Comparison of ENCODE assay signal across 15 cellular contexts in the genomic region with DNA sequence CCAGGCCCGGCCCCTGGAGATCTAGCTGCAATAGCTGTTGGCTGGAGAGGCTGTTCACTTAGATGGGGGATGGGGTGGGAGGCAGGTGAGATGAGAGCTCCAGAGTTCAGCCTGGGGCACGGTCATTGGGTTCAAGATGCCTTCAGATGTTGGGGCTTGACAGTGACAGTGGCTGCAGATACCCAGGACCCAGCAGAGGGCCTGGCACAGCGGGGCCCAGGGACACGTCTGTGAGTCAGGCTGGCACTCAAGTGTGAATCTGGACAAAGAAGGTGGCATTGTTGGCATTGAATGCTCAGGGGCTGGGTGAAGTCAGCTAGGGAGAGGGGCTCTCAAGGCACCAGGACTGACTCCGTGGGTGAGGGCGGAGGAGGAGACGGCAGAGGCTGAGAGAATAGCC.
DNase-seq lines count a peak whose midpoint lies in the region; ATAC-seq and TF ChIP-seq lines count a peak whose summit lies in the region.
"Had no signal": no experiment of that assay in that cellular context is flagged by ENCODE, and none has a peak within 500 bp of the region (broad histone marks: within the 10 kb centered on the region; RNA-seq: fewer than 3 reads in every experiment).

No MANE protein-coding gene starts in this region.

- peaks cover 44% of the 10 kb centered on the region for H3K36me3 ChIP-seq in CD4-positive, CD25-positive, alpha-beta regulatory T cell (ENCODE audit: control insufficient read depth, insufficient read depth, low read length)
- H3K36me3 ChIP-seq in GM23338 (ENCODE audit: insufficient read depth), result no peaks in the 10 kb centered on the region; the same call in 1 of the 2 replicates

- no peak for DNase-seq in CD4-positive, CD25-positive, alpha-beta regulatory T cell
- DNase-seq in GM23338 (ENCODE audit: low spot score) (no peak), amniotic stem cell (lab: John Stamatoyannopoulos, UW) (no peak), ureter (ENCODE audit: low spot score) (no peak), activated gamma-delta T cell (lab: John Stamatoyannopoulos, UW) (no peak)
- no peak for DNase-seq in activated naive CD8-positive, alpha-beta T cell treated with anti-CD3 and anti-CD28 coated beads, Interleukin-2, amount 50 U/mL, for 24 hours
- DNase-seq in natural killer cell treated with Interleukin-12 subunit alpha and Interleukin-12 subunit beta and Interleukin-15 and Interleukin-18, amount 100 ng/mL, for 72 hours (ENCODE audit: low spot score), result no peak
- DNase-seq: activated CD4-positive, alpha-beta T cell treated with anti-CD3 and anti-CD28 coated beads for 48 hours; midbrain; NCI-H2171; stimulated activated CD4-positive, alpha-beta T cell treated with anti-CD3 and anti-CD28 coated beads, Interleukin-2, amount 100 ng/mL, for 24 hours; stimulated activated naive CD4-positive, alpha-beta T cell; SW 1271 had no signal

- peaks cover 76% of the 10 kb centered on the region for H3K79me2 ChIP-seq in GM23338 (replicated peaks; ENCODE audit: insufficient read depth)

- peaks cover 0 to 5% (median 0%) of the 10 kb centered on the region in 7 donors for H3K9me3 Mint-ChIP-seq in CD4-positive, CD25-positive, alpha-beta regulatory T cell
- H3K9me3 Mint-ChIP-seq in GM23338, result no peaks in the 10 kb centered on the region; the same call in 2 of the 3 replicates
- H3K9me3 Mint-ChIP-seq in activated naive CD8-positive, alpha-beta T cell treated with anti-CD3 and anti-CD28 coated beads, Interleukin-2, amount 50 U/mL, for 24 hours, result peaks cover 9% of the 10 kb centered on the region
- peaks cover 10% of the 10 kb centered on the region for H3K9me3 Mint-ChIP-seq in natural killer cell treated with Interleukin-12 subunit alpha and Interleukin-12 subunit beta and Interleukin-15 and Interleukin-18, amount 100 ng/mL, for 72 hours

- peaks cover 62% of the 10 kb centered on the region for H3K36me3 Mint-ChIP-seq in CD4-positive, CD25-positive, alpha-beta regulatory T cell
- peaks cover 45% of the 10 kb centered on the region for H3K36me3 Mint-ChIP-seq in GM23338 (ENCODE audit: low read depth)
- peaks cover 46% of the 10 kb centered on the region for H3K36me3 Mint-ChIP-seq in activated naive CD8-positive, alpha-beta T cell treated with anti-CD3 and anti-CD28 coated beads, Interleukin-2, amount 50 U/mL, for 24 hours (ENCODE audit: low read depth)
- H3K36me3 Mint-ChIP-seq in natural killer cell treated with Interleukin-12 subunit alpha and Interleukin-12 subunit beta and Interleukin-15 and Interleukin-18, amount 100 ng/mL, for 72 hours, result peaks cover 16% of the 10 kb centered on the region

- H3K27me3 Mint-ChIP-seq in CD4-positive, CD25-positive, alpha-beta regulatory T cell, result no peaks in the 10 kb centered on the region
- H3K27me3 Mint-ChIP-seq in GM23338 (ENCODE audit: insufficient read depth, low read depth, poor library complexity), result peaks cover 34% of the 10 kb centered on the region
- no peaks in the 10 kb centered on the region for H3K27me3 Mint-ChIP-seq in activated naive CD8-positive, alpha-beta T cell treated with anti-CD3 and anti-CD28 coated beads, Interleukin-2, amount 50 U/mL, for 24 hours
- no peaks in the 10 kb centered on the region for H3K27me3 Mint-ChIP-seq in natural killer cell treated with Interleukin-12 subunit alpha and Interleukin-12 subunit beta and Interleukin-15 and Interleukin-18, amount 100 ng/mL, for 72 hours

- H4K20me1 ChIP-seq in GM23338 (replicated peaks; ENCODE audit: insufficient read depth), result no peaks in the 10 kb centered on the region; the same call in 1 of the 2 replicates

- H3F3A ChIP-seq in GM23338 (replicated peaks; ENCODE audit: low read depth), result peaks cover 38% of the 10 kb centered on the region

- no peak overlapping the region for H3K4me3 ChIP-seq in CD4-positive, CD25-positive, alpha-beta regulatory T cell (ENCODE audit: low read depth, low read length)
- H3K4me3 ChIP-seq in GM23338, result no peak overlapping the region
- H3K4me3 ChIP-seq: coronary artery had no signal

- H2AFZ ChIP-seq in GM23338, result no peak overlapping the region

- peaks cover 9% of the 10 kb centered on the region for H3K9me2 ChIP-seq in GM23338 (ENCODE audit: insufficient read depth)

- H3K27me3 ChIP-seq in CD4-positive, CD25-positive, alpha-beta regulatory T cell (ENCODE audit: control insufficient read depth, insufficient read depth, low read length), result no peaks in the 10 kb centered on the region
- no peaks in the 10 kb centered on the region for H3K27me3 ChIP-seq in GM23338 (ENCODE audit: insufficient read depth)

- H3K27ac ChIP-seq in CD4-positive, CD25-positive, alpha-beta regulatory T cell (ENCODE audit: insufficient read depth, low read length, poor library complexity, severe bottlenecking), result peak overlapping the region; percentile 47
- no peak overlapping the region for H3K27ac ChIP-seq in GM23338 (ENCODE audit: low read depth)
- H3K27ac ChIP-seq: coronary artery had no signal

- peaks cover 25 to 98% (median 62%) of the 10 kb centered on the region in 4 donors for H3K4me1 Mint-ChIP-seq in CD4-positive, CD25-positive, alpha-beta regulatory T cell
- H3K4me1 Mint-ChIP-seq in GM23338, result peaks cover 87% of the 10 kb centered on the region
- H3K4me1 Mint-ChIP-seq in activated naive CD8-positive, alpha-beta T cell treated with anti-CD3 and anti-CD28 coated beads, Interleukin-2, amount 50 U/mL, for 24 hours, result peaks cover 90% of the 10 kb centered on the region
- peaks cover 78 to 80% of the 10 kb centered on the region in 2 donors for H3K4me1 Mint-ChIP-seq in natural killer cell treated with Interleukin-12 subunit alpha and Interleukin-12 subunit beta and Interleukin-15 and Interleukin-18, amount 100 ng/mL, for 72 hours (ENCODE audit: low read depth in 2 of 2)

- H3K27ac Mint-ChIP-seq in CD4-positive, CD25-positive, alpha-beta regulatory T cell, result peak overlapping the region; percentile 91 to 97 (median 96)
- peak overlapping the region; percentile 76; the same call in 1 of the 2 replicates for H3K27ac Mint-ChIP-seq in GM23338
- H3K27ac Mint-ChIP-seq in activated naive CD8-positive, alpha-beta T cell treated with anti-CD3 and anti-CD28 coated beads, Interleukin-2, amount 50 U/mL, for 24 hours, result peak overlapping the region; percentile 24
- peak overlapping the region; percentile 14 to 78 for H3K27ac Mint-ChIP-seq in natural killer cell treated with Interleukin-12 subunit alpha and Interleukin-12 subunit beta and Interleukin-15 and Interleukin-18, amount 100 ng/mL, for 72 hours

- TF ChIP-seq CTCF in GM23338 (conservative IDR thresholded peaks at IDR 0.05; ENCODE audit: low read depth in 2 of 2), result no peak

- peak overlapping the region; percentile 54 to 82 (median 66) for H3K4me3 Mint-ChIP-seq in CD4-positive, CD25-positive, alpha-beta regulatory T cell
- no peak overlapping the region; the same call in 1 of the 3 replicates for H3K4me3 Mint-ChIP-seq in GM23338
- H3K4me3 Mint-ChIP-seq in activated naive CD8-positive, alpha-beta T cell treated with anti-CD3 and anti-CD28 coated beads, Interleukin-2, amount 50 U/mL, for 24 hours, result no peak overlapping the region
- no peak overlapping the region for H3K4me3 Mint-ChIP-seq in natural killer cell treated with Interleukin-12 subunit alpha and Interleukin-12 subunit beta and Interleukin-15 and Interleukin-18, amount 100 ng/mL, for 72 hours

- H3K4me1 ChIP-seq in CD4-positive, CD25-positive, alpha-beta regulatory T cell (ENCODE audit: control insufficient read depth, insufficient read depth, low read length, poor library complexity, severe bottlenecking), result peaks cover 98% of the 10 kb centered on the region
- peaks cover 71% of the 10 kb centered on the region for H3K4me1 ChIP-seq in GM23338 (ENCODE audit: insufficient read depth)

- no peaks in the 10 kb centered on the region for H3K9me3 ChIP-seq in CD4-positive, CD25-positive, alpha-beta regulatory T cell (ENCODE audit: control insufficient read depth in 2 of 2, low read length in 2 of 2)

- no peak overlapping the region for H3K4me2 ChIP-seq in GM23338

- no peak for ATAC-seq in CD4-positive, CD25-positive, alpha-beta regulatory T cell (ENCODE audit: low read depth in 2 of 2)
- ATAC-seq in GM23338, result no peak
- no peak for ATAC-seq in activated naive CD8-positive, alpha-beta T cell treated with anti-CD3 and anti-CD28 coated beads, Interleukin-2, amount 50 U/mL, for 24 hours
- no peak for ATAC-seq in natural killer cell treated with Interleukin-12 subunit alpha and Interleukin-12 subunit beta and Interleukin-15 and Interleukin-18, amount 100 ng/mL, for 72 hours
- no peak for ATAC-seq in GM21576 (IDR thresholded peaks at IDR 0.05; ENCODE audit: unreplicated experiment)

TF ChIP-seq in GM23338, 12 proteins besides CTCF, POLR2A, EP300 and RAD21 (continues in another document):
- TF ChIP-seq STAT1 (IDR thresholded peaks at IDR 0.05; ENCODE audit: unreplicated experiment) (no peak), CREB1 (CRISPR knock-in tag; IDR thresholded peaks at IDR 0.05; ENCODE audit: low read depth) (no peak)

Comparison
In these comparisons a context has a peak if more than half of its experiments do, and no peak if none do; other contexts are left out.
1. H3K27ac Mint-ChIP-seq: peak in every context shown above with its lines; median percentile 96 in CD4-positive, CD25-positive, alpha-beta regulatory T cell; 76 in GM23338; 46 in natural killer cell treated with Interleukin-12 subunit alpha and Interleukin-12 subunit beta and Interleukin-15 and Interleukin-18, amount 100 ng/mL, for 72 hours; 24 in activated naive CD8-positive, alpha-beta T cell treated with anti-CD3 and anti-CD28 coated beads, Interleukin-2, amount 50 U/mL, for 24 hours.
2. H3K4me3 Mint-ChIP-seq: peak in CD4-positive, CD25-positive, alpha-beta regulatory T cell (4 of 4); none in GM23338 (single experiment), activated naive CD8-positive, alpha-beta T cell treated with anti-CD3 and anti-CD28 coated beads, Interleukin-2, amount 50 U/mL, for 24 hours (single experiment) and natural killer cell treated with Interleukin-12 subunit alpha and Interleukin-12 subunit beta and Interleukin-15 and Interleukin-18, amount 100 ng/mL, for 72 hours (single experiment).